1 cellular context compared by ENCODE assay signal in the genomic region with DNA sequence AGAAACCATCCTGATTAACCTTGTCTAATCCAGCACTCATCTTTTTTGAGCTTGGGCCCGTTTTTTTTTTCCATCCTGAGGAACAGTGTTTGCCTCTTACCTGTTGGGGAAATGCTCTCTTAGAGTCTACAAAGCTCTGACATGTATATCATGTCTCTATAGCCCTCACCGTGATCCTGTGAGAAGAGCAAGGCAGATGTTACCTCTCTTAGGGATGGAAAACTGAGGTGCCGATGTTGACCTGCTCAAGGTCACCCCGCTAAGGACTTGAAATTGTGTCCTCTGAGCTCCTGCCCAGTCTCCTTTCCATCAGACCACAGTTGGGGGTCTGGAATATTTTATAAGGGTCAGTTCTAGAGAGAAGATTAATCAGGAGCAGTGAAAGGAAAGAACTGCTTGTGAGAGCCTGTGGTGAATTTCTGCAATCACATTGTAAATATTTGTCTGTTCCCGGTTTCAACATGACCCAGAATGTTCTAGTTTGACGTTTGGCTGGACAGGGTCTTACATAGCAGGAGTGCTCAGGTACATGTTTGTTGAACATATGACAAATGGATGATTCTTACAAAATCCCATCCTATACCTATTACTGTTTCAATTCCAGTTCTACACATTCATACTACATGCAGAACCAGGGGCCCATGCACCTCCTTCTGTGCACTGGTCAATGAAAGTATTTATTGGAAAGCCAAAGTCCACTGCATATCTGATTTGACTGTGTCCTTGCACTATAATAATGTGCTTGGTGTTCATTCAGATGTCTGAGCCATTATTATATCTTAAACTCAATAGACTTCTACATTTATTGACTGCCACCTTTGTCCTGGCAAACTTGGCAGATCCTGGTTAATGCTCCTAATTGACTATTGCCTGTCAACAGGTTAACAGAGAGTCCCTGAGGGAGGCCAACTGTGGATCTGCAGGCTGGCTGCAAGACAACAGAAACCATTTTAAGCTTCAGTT.
TF ChIP-seq lines count a peak whose summit lies in the region.

No MANE protein-coding gene starts in this region.

TF ChIP-seq in HepG2, 621 proteins besides CTCF, POLR2A, EP300 and RAD21 (continued from another document and continues in another):
- no peak for TF ChIP-seq YY1 (IDR thresholded peaks at IDR 0.05; ENCODE audit: insufficient read depth, insufficient replicate concordance, low read depth, low read length)
- TF ChIP-seq TIGD3 (CRISPR knock-in tag; IDR thresholded peaks at IDR 0.05; ENCODE audit: borderline replicate concordance), result no peak
- TF ChIP-seq ZNF33B (CRISPR knock-in tag; IDR thresholded peaks at IDR 0.05), result no peak
- TF ChIP-seq, protein P1, sequence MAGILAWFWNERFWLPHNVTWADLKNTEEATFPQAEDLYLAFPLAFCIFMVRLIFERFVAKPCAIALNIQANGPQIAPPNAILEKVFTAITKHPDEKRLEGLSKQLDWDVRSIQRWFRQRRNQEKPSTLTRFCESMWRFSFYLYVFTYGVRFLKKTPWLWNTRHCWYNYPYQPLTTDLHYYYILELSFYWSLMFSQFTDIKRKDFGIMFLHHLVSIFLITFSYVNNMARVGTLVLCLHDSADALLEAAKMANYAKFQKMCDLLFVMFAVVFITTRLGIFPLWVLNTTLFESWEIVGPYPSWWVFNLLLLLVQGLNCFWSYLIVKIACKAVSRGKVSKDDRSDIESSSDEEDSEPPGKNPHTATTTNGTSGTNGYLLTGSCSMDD (CRISPR knock-in tag; IDR thresholded peaks at IDR 0.05), result no peak
- TF ChIP-seq ZNF333 (CRISPR knock-in tag; IDR thresholded peaks at IDR 0.05; ENCODE audit: borderline replicate concordance), result no peak
- no peak for TF ChIP-seq KDM5A (IDR thresholded peaks at IDR 0.05; ENCODE audit: borderline replicate concordance, low read length)
- no peak for TF ChIP-seq KLF11 (CRISPR knock-in tag; IDR thresholded peaks at IDR 0.05)
- no peak for TF ChIP-seq ZNF235 (CRISPR knock-in tag; IDR thresholded peaks at IDR 0.05; ENCODE audit: borderline replicate concordance)
- no peak for TF ChIP-seq ZBTB2 (CRISPR knock-in tag; IDR thresholded peaks at IDR 0.05; ENCODE audit: low read depth)
- TF ChIP-seq EED (CRISPR knock-in tag; IDR thresholded peaks at IDR 0.05), result no peak
- no peak for TF ChIP-seq ZNF10 (CRISPR knock-in tag; IDR thresholded peaks at IDR 0.05; ENCODE audit: borderline replicate concordance, low read depth)
- peak; percentile 50; the same call in 1 of the 2 replicates for TF ChIP-seq HDAC2 (CRISPR knock-in tag; IDR thresholded peaks at IDR 0.05)
- TF ChIP-seq GATAD1 (CRISPR knock-in tag; IDR thresholded peaks at IDR 0.05), result no peak
- no peak for TF ChIP-seq ZNF430 (CRISPR knock-in tag; IDR thresholded peaks at IDR 0.05)
- no peak for TF ChIP-seq ZZZ3 (CRISPR knock-in tag; IDR thresholded peaks at IDR 0.05; ENCODE audit: borderline replicate concordance)
- TF ChIP-seq REST (IDR thresholded peaks at IDR 0.05; ENCODE audit: borderline replicate concordance in 1 of 2, low read depth in 1 of 2, low read length in 2 of 2), result peak in 1 of 2 experiments; percentile 24; a peak in 1 of 4 replicates
- TF ChIP-seq LBX2 (CRISPR knock-in tag; IDR thresholded peaks at IDR 0.05; ENCODE audit: borderline replicate concordance), result no peak
- no peak for TF ChIP-seq ZNF737 (CRISPR knock-in tag; IDR thresholded peaks at IDR 0.05; ENCODE audit: borderline replicate concordance)
- TF ChIP-seq SETDB1 (CRISPR knock-in tag; IDR thresholded peaks at IDR 0.05; ENCODE audit: borderline replicate concordance), result no peak
- no peak for TF ChIP-seq DMAP1 (CRISPR knock-in tag; IDR thresholded peaks at IDR 0.05)
- TF ChIP-seq KDM4B (CRISPR knock-in tag; IDR thresholded peaks at IDR 0.05), result no peak
- TF ChIP-seq SNAPC2 (CRISPR knock-in tag; IDR thresholded peaks at IDR 0.05), result no peak
- TF ChIP-seq, protein P2, sequence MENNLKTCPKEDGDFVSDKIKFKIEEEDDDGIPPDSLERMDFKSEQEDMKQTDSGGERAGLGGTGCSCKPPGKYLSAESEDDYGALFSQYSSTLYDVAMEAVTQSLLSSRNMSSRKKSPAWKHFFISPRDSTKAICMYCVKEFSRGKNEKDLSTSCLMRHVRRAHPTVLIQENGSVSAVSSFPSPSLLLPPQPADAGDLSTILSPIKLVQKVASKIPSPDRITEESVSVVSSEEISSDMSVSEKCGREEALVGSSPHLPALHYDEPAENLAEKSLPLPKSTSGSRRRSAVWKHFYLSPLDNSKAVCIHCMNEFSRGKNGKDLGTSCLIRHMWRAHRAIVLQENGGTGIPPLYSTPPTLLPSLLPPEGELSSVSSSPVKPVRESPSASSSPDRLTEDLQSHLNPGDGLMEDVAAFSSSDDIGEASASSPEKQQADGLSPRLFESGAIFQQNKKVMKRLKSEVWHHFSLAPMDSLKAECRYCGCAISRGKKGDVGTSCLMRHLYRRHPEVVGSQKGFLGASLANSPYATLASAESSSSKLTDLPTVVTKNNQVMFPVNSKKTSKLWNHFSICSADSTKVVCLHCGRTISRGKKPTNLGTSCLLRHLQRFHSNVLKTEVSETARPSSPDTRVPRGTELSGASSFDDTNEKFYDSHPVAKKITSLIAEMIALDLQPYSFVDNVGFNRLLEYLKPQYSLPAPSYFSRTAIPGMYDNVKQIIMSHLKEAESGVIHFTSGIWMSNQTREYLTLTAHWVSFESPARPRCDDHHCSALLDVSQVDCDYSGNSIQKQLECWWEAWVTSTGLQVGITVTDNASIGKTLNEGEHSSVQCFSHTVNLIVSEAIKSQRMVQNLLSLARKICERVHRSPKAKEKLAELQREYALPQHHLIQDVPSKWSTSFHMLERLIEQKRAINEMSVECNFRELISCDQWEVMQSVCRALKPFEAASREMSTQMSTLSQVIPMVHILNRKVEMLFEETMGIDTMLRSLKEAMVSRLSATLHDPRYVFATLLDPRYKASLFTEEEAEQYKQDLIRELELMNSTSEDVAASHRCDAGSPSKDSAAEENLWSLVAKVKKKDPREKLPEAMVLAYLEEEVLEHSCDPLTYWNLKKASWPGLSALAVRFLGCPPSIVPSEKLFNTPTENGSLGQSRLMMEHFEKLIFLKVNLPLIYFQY (CRISPR knock-in tag; IDR thresholded peaks at IDR 0.05; ENCODE audit: borderline replicate concordance), result 0 out of 2 replicates have a peak, but pooled peaks have one; percentile 60
- TF ChIP-seq, protein P3, sequence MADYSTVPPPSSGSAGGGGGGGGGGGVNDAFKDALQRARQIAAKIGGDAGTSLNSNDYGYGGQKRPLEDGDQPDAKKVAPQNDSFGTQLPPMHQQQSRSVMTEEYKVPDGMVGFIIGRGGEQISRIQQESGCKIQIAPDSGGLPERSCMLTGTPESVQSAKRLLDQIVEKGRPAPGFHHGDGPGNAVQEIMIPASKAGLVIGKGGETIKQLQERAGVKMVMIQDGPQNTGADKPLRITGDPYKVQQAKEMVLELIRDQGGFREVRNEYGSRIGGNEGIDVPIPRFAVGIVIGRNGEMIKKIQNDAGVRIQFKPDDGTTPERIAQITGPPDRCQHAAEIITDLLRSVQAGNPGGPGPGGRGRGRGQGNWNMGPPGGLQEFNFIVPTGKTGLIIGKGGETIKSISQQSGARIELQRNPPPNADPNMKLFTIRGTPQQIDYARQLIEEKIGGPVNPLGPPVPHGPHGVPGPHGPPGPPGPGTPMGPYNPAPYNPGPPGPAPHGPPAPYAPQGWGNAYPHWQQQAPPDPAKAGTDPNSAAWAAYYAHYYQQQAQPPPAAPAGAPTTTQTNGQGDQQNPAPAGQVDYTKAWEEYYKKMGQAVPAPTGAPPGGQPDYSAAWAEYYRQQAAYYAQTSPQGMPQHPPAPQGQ (CRISPR knock-in tag; IDR thresholded peaks at IDR 0.05; ENCODE audit: borderline replicate concordance), result no peak
- TF ChIP-seq, protein P4, sequence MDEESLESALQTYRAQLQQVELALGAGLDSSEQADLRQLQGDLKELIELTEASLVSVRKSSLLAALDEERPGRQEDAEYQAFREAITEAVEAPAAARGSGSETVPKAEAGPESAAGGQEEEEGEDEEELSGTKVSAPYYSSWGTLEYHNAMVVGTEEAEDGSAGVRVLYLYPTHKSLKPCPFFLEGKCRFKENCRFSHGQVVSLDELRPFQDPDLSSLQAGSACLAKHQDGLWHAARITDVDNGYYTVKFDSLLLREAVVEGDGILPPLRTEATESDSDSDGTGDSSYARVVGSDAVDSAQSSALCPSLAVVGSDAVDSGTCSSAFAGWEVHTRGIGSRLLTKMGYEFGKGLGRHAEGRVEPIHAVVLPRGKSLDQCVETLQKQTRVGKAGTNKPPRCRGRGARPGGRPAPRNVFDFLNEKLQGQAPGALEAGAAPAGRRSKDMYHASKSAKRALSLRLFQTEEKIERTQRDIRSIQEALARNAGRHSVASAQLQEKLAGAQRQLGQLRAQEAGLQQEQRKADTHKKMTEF (CRISPR knock-in tag; IDR thresholded peaks at IDR 0.05), result no peak
- no peak for TF ChIP-seq TCF7L2 (IDR thresholded peaks at IDR 0.05; ENCODE audit: low read depth, low read length)
- no peak for TF ChIP-seq ZNF740 (CRISPR knock-in tag; IDR thresholded peaks at IDR 0.05)
- no peak for TF ChIP-seq ARID2 (CRISPR knock-in tag; IDR thresholded peaks at IDR 0.05; ENCODE audit: borderline replicate concordance)
- TF ChIP-seq XRCC5 (optimal IDR thresholded peaks at IDR 0.05; ENCODE audit: low read length), result no peak
- no peak for TF ChIP-seq THAP9 (CRISPR knock-in tag; IDR thresholded peaks at IDR 0.05; ENCODE audit: borderline replicate concordance)
- no peak for TF ChIP-seq GPN1 (CRISPR knock-in tag; IDR thresholded peaks at IDR 0.05; ENCODE audit: borderline replicate concordance)
